14 cellular contexts compared by ENCODE assay signal in genomic region chr19:15080002-15080401, GRCh38. TPM values are rescaled to one million over a fixed set of nuclear protein-coding genes. Genes with fewer than 3 reads are reported as not detected.
A peak's percentile ranks its signal among the peaks of the same experiment; 100 is the strongest.
DNase-seq lines count a peak whose midpoint lies in the region; ATAC-seq and TF ChIP-seq lines count a peak whose summit lies in the region.
"Not testable (repeated sequence)": the region's sequence is repeated elsewhere in the genome, so short reads cannot be mapped to it uniquely, and the experiment has no call there.
"Had no signal": no experiment of that assay in that cellular context is flagged by ENCODE, and none has a peak within 500 bp of the region (broad histone marks: within the 10 kb centered on the region; RNA-seq: fewer than 3 reads in every experiment).

No MANE protein-coding gene starts in this region.

- TF ChIP-seq POLR2A in HCT116 (IDR thresholded peaks at IDR 0.05; ENCODE audit: borderline replicate concordance, extremely low read depth, insufficient read depth, insufficient read length); NB4 (IDR thresholded peaks at IDR 0.05; ENCODE audit: extremely low read depth, insufficient read length): not testable (repeated sequence)

- TF ChIP-seq CTCF in DND-41 (IDR thresholded peaks at IDR 0.05; ENCODE audit: borderline replicate concordance, extremely low read depth, low read length, poor library complexity, severe bottlenecking); HCT116 (IDR thresholded peaks at IDR 0.05 in 2 of 3, conservative IDR thresholded peaks at IDR 0.05 in 1 of 3; ENCODE audit: borderline replicate concordance in 1 of 3, insufficient read depth in 1 of 3, low read depth in 2 of 3, low read length in 2 of 3); NB4 (IDR thresholded peaks at IDR 0.05; ENCODE audit: low read depth, low read length); RWPE1 (conservative IDR thresholded peaks at IDR 0.05; ENCODE audit: low read depth); fibroblast of pulmonary artery (IDR thresholded peaks at IDR 0.05; ENCODE audit: low read length, missing control alignments); liver (IDR thresholded peaks at IDR 0.05; ENCODE audit: low read depth, low read length, missing input control): not testable (repeated sequence)

- H3K27ac ChIP-seq in DND-41 (ENCODE audit: low read length); HCT116 (ENCODE audit: low read depth, low read length); RWPE1; liver (ENCODE audit: low read depth in 1 of 2, low read length in 2 of 2): not testable (repeated sequence)

- H3K9me2 ChIP-seq in HCT116 (ENCODE audit: insufficient read depth) = not testable (repeated sequence)

- DNase-seq in DND-41 (peak; percentile 21), NB4 (ENCODE audit: low read depth) (peak; percentile 13), RWPE1 (ENCODE audit: low spot score) (peak; percentile 34), adipocyte (ENCODE audit: low read depth) (peak; percentile 3), fibroblast of pulmonary artery (ENCODE audit: low read depth) (peak; percentile 3)
- DNase-seq in HCT116 (ENCODE audit: low read depth, low spot score) = not testable (repeated sequence)

- 56% methylated on average over 4 of the region's 4 CpGs for WGBS in liver

- CTCF ChIA-PET in HCT116 (lab: Charles Lee) = not testable (repeated sequence)
- CTCF ChIA-PET in RWPE1 (lab: Yijun Ruan, JAX) = interaction anchor here (2.0 kb wide), 1 partner anchor 12 kb away, joined by 11 read pairs; no protein-coding TSS in a partner anchor

- RAD21 ChIA-PET in HCT116 (lab: Charles Lee; ENCODE audit: low non-redundant PET in 1 of 2, low total read pairs in 2 of 2, uncharacterized antibody in 2 of 2, unreplicated experiment in 2 of 2) = not testable (repeated sequence)

- not testable (repeated sequence) for H4K20me1 ChIP-seq in DND-41 (ENCODE audit: insufficient read depth, low read length); HCT116 (ENCODE audit: insufficient read depth)

- H2AFZ ChIP-seq in DND-41 (ENCODE audit: low read depth, low read length); HCT116 (ENCODE audit: low read depth, low read length, poor library complexity, severe bottlenecking): not testable (repeated sequence)

- not testable (repeated sequence) for H3K79me2 ChIP-seq in DND-41 (ENCODE audit: insufficient read depth, low read length); HCT116 (ENCODE audit: insufficient read depth, low read length)

- H3K4me2 ChIP-seq in DND-41 (ENCODE audit: insufficient read depth, low read length); HCT116 (ENCODE audit: low read length): not testable (repeated sequence)

- not testable (repeated sequence) for H3K9ac ChIP-seq in DND-41 (ENCODE audit: low read depth, low read length); HCT116 (ENCODE audit: low read length); adipocyte (ENCODE audit: low read length); liver (ENCODE audit: low read depth in 1 of 2, low read length in 2 of 2)

- BruUV-seq in HCT116 (replicated peaks; lab: Mats Ljungman, UMichigan) = not testable (repeated sequence)

- intact Hi-C loops in HCT116 (cut with micrococcal nuclease) = not testable (repeated sequence)

- H3K4me3 ChIP-seq in DND-41 (ENCODE audit: low read depth in 1 of 2, low read length in 2 of 2); HCT116 (replicated peaks in 1 of 2; ENCODE audit: low read depth in 1 of 2, low read length in 2 of 2); NB4 (ENCODE audit: low read depth, low read length); adipocyte (ENCODE audit: low read length); fibroblast of pulmonary artery (replicated peaks; ENCODE audit: low read depth, low read length); liver (ENCODE audit: low read depth in 1 of 3, low read length in 3 of 3): not testable (repeated sequence)

- ATAC-seq in DND-41 (ENCODE audit: insufficient read depth, low read depth); HCT116: not testable (repeated sequence)

- H3K36me3 ChIP-seq in DND-41 (ENCODE audit: insufficient read depth, low read length); HCT116 (ENCODE audit: control insufficient read depth in 1 of 2, insufficient read depth in 2 of 2, low read length in 2 of 2); adipocyte (ENCODE audit: control insufficient read depth, insufficient read depth, low read length, severe bottlenecking); liver (ENCODE audit: control insufficient read depth in 4 of 4, insufficient read depth in 3 of 4, low read depth in 1 of 4, low read length in 3 of 4): not testable (repeated sequence)

- H3K9me3 ChIP-seq in DND-41 (ENCODE audit: insufficient read depth, low read length, severe bottlenecking); HCT116 (ENCODE audit: control insufficient read depth in 1 of 2, insufficient read depth in 1 of 2, low read depth in 1 of 2, low read length in 2 of 2); adipocyte (ENCODE audit: control insufficient read depth, low read length); liver (ENCODE audit: control insufficient read depth in 4 of 4, low read length in 3 of 4): not testable (repeated sequence)

- H3K27me3 ChIP-seq in DND-41 (ENCODE audit: insufficient read depth, low read length, poor library complexity); liver (ENCODE audit: control insufficient read depth in 4 of 4, insufficient read depth in 4 of 4, low read length in 3 of 4): not testable (repeated sequence)
- H3K27me3 ChIP-seq in HCT116 (ENCODE audit: insufficient read depth, low read length) (peaks cover 18% of the 10 kb centered on the region), adipocyte (replicated peaks; ENCODE audit: control insufficient read depth, insufficient read depth, low read length) (peaks cover 18% of the 10 kb centered on the region)

- TF ChIP-seq RAD21 in HCT116 (IDR thresholded peaks at IDR 0.05; ENCODE audit: low read depth); liver (IDR thresholded peaks at IDR 0.05): not testable (repeated sequence)

- H3K4me1 ChIP-seq in DND-41 (ENCODE audit: insufficient read depth, low read length); HCT116 (ENCODE audit: control insufficient read depth in 1 of 2, insufficient read depth in 2 of 2, low read length in 2 of 2); adipocyte (ENCODE audit: control insufficient read depth, insufficient read depth, low read length); liver (ENCODE audit: control insufficient read depth in 4 of 4, insufficient read depth in 4 of 4, low read length in 3 of 4): not testable (repeated sequence)

- POLR2A ChIA-PET in HCT116 (lab: Charles Lee); RWPE1 (lab: Yijun Ruan, JAX; ENCODE audit: low non-redundant PET): not testable (repeated sequence)

TF ChIP-seq in liver, 16 proteins besides CTCF, POLR2A, EP300 and RAD21:
- TF ChIP-seq, protein P1, sequence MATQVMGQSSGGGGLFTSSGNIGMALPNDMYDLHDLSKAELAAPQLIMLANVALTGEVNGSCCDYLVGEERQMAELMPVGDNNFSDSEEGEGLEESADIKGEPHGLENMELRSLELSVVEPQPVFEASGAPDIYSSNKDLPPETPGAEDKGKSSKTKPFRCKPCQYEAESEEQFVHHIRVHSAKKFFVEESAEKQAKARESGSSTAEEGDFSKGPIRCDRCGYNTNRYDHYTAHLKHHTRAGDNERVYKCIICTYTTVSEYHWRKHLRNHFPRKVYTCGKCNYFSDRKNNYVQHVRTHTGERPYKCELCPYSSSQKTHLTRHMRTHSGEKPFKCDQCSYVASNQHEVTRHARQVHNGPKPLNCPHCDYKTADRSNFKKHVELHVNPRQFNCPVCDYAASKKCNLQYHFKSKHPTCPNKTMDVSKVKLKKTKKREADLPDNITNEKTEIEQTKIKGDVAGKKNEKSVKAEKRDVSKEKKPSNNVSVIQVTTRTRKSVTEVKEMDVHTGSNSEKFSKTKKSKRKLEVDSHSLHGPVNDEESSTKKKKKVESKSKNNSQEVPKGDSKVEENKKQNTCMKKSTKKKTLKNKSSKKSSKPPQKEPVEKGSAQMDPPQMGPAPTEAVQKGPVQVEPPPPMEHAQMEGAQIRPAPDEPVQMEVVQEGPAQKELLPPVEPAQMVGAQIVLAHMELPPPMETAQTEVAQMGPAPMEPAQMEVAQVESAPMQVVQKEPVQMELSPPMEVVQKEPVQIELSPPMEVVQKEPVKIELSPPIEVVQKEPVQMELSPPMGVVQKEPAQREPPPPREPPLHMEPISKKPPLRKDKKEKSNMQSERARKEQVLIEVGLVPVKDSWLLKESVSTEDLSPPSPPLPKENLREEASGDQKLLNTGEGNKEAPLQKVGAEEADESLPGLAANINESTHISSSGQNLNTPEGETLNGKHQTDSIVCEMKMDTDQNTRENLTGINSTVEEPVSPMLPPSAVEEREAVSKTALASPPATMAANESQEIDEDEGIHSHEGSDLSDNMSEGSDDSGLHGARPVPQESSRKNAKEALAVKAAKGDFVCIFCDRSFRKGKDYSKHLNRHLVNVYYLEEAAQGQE (IDR thresholded peaks at IDR 0.05) = peak; percentile 80

RNA-seq across cellular contexts. Expression of gene OR1I1, which starts 2.0 kb away (rescaled TPM):
- not detected for total RNA-seq in HCT116 (2021; ENCODE audit: unreplicated experiment)
- polyA plus RNA-seq in HCT116 (2012) = not detected in 2 replicates
- not detected for total RNA-seq in liver
- not detected for polyA plus RNA-seq in liver
- total RNA-seq: Caco-2; CD8-positive, alpha-beta memory T cell; G401; GM23248; H9; HFFc6; HT1080 had no signal
- polyA plus RNA-seq: CD8-positive, alpha-beta memory T cell; GM23248 had no signal

RNA-seq across cellular contexts. Expression of gene SYDE1, which starts 27.2 kb away (rescaled TPM):
- total RNA-seq in HCT116 (2021; ENCODE audit: unreplicated experiment) = 4.9 TPM
- polyA plus RNA-seq in HCT116 (2012) = 4.7 and 4.8 TPM in 2 replicates
- total RNA-seq in liver = 1 to 10 TPM; 3.5 to 4.0 TPM
- 1 to 10 TPM in 1 of 2 donors, under 1 TPM in 1; 0.72 to 4.2 TPM for polyA plus RNA-seq in liver

RNA-seq across cellular contexts. Expression of gene CASP14, which starts 30.7 kb away (rescaled TPM):
- not detected for total RNA-seq in HCT116 (2021; ENCODE audit: unreplicated experiment)
- polyA plus RNA-seq in HCT116 (2012) = not detected in 2 replicates
- total RNA-seq in liver = not detected
- not detected for polyA plus RNA-seq in liver
- total RNA-seq: Caco-2; CD8-positive, alpha-beta memory T cell; G401; GM23248; H9; HFFc6 had no signal
- polyA plus RNA-seq: CD8-positive, alpha-beta memory T cell; GM23248 had no signal
